ENCODE assay signal across 1 cellular context in the genomic region with DNA sequence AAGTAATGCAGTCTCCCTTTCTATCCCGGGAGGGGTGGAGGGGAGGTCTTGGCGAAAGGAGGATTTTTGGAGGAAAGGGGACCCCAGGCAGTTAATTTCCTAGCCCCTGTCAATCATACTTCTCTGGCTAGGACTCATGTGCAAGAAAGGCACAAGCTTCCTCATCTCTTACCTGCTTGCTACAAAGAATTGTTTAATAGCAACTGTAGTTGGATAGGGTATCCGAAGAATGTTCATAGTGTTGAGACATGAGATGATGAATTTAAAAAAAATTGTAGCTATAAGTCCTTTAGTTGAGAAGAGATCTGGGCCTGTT.
TF ChIP-seq lines count a peak whose summit lies in the region.

No MANE protein-coding gene starts in this region.

TF ChIP-seq in IMR-90, 13 proteins besides CTCF, POLR2A, EP300 and RAD21:
- TF ChIP-seq CEBPB (IDR thresholded peaks at IDR 0.05; ENCODE audit: low read depth, low read length) (no peak), FOS (IDR thresholded peaks at IDR 0.05; ENCODE audit: low read depth, low read length) (no peak), BHLHE40 (IDR thresholded peaks at IDR 0.05; ENCODE audit: low read depth, low read length) (no peak), MAZ (IDR thresholded peaks at IDR 0.05; ENCODE audit: borderline replicate concordance, low read depth, low read length) (no peak), RFX5 (IDR thresholded peaks at IDR 0.05; ENCODE audit: low read depth, low read length) (no peak)
- TF ChIP-seq, protein P1, sequence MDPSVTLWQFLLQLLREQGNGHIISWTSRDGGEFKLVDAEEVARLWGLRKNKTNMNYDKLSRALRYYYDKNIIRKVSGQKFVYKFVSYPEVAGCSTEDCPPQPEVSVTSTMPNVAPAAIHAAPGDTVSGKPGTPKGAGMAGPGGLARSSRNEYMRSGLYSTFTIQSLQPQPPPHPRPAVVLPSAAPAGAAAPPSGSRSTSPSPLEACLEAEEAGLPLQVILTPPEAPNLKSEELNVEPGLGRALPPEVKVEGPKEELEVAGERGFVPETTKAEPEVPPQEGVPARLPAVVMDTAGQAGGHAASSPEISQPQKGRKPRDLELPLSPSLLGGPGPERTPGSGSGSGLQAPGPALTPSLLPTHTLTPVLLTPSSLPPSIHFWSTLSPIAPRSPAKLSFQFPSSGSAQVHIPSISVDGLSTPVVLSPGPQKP (IDR thresholded peaks at IDR 0.05; ENCODE audit: borderline replicate concordance, low read depth, low read length) = no peak
- TF ChIP-seq, protein P2, sequence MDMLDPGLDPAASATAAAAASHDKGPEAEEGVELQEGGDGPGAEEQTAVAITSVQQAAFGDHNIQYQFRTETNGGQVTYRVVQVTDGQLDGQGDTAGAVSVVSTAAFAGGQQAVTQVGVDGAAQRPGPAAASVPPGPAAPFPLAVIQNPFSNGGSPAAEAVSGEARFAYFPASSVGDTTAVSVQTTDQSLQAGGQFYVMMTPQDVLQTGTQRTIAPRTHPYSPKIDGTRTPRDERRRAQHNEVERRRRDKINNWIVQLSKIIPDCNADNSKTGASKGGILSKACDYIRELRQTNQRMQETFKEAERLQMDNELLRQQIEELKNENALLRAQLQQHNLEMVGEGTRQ (IDR thresholded peaks at IDR 0.05; ENCODE audit: low read depth, low read length) = no peak
